8 cellular contexts compared by ENCODE assay signal in genomic region chr5:34929720-34930526, GRCh38. TPM values are rescaled to one million over a fixed set of nuclear protein-coding genes. Genes with fewer than 3 reads are reported as not detected.
A peak's percentile ranks its signal among the peaks of the same experiment; 100 is the strongest.
DNase-seq lines count a peak whose midpoint lies in the region; ATAC-seq and TF ChIP-seq lines count a peak whose summit lies in the region.

No MANE protein-coding gene starts in this region.

- no peak for TF ChIP-seq EP300 in esophagus muscularis mucosa (IDR thresholded peaks at IDR 0.05)

- no peaks in the 10 kb centered on the region for H3K9me3 ChIP-seq in esophagus muscularis mucosa

- WGBS in esophagus muscularis mucosa, result under 1% methylated on average over 22 of the region's 71 CpGs

- peak; percentile 71 for ATAC-seq in GM21529 (IDR thresholded peaks at IDR 0.05; ENCODE audit: unreplicated experiment)

- peak; percentile 92 for DNase-seq in DMS53 (lab: John Stamatoyannopoulos, UW)
- DNase-seq in HuH-7.5 (ENCODE audit: low spot score), result peak; percentile 88
- peak; percentile 83 to 86 for DNase-seq in activated T-cell treated with anti-CD3 and anti-CD28 coated beads, Interleukin-2, amount 50 U/mL, for 48 hours
- peak; percentile 95 for DNase-seq in esophagus muscularis mucosa (ENCODE audit: extremely low spot score)
- peak; percentile 87 for DNase-seq in myocyte (ENCODE audit: low read depth)
- DNase-seq in stimulated activated CD8-positive, alpha-beta memory T cell treated with anti-CD3 and anti-CD28 coated beads, Interleukin-7, amount 100 ng/mL, for 48 hours (ENCODE audit: extremely low read depth in 1 of 2, low read depth in 1 of 2), result peak; percentile 62 to 71

- H3K27me3 ChIP-seq in esophagus muscularis mucosa, result no peaks in the 10 kb centered on the region

- peak overlapping the region; percentile 87 to 97 (median 94) for H3K4me3 ChIP-seq in esophagus muscularis mucosa

- intact Hi-C loops in esophagus muscularis mucosa (cut with DNase I), result loop anchor here (10.0 kb wide), 1 partner anchor 925 kb away; the partner anchor contains the start of gene AMACR

- no peak for TF ChIP-seq CTCF in esophagus muscularis mucosa (IDR thresholded peaks at IDR 0.05)

- TF ChIP-seq POLR2A in esophagus muscularis mucosa (IDR thresholded peaks at IDR 0.05; ENCODE audit: low read depth), result no peak

- peak overlapping the region; percentile 96 to 98 (median 98) for H3K27ac ChIP-seq in esophagus muscularis mucosa (replicated peaks in 1 of 4)

- peaks cover 20 to 35% (median 30%) of the 10 kb centered on the region in 4 donors for H3K4me1 ChIP-seq in esophagus muscularis mucosa

- H3K36me3 ChIP-seq in esophagus muscularis mucosa, result peaks cover 6 to 31% (median 24%) of the 10 kb centered on the region in 4 donors

TF ChIP-seq in PFSK-1, 5 proteins besides CTCF, POLR2A, EP300 and RAD21:
- TF ChIP-seq SIN3A (IDR thresholded peaks at IDR 0.05; ENCODE audit: borderline replicate concordance, insufficient read depth, low read length) (no peak), POLR2AphosphoS5 (IDR thresholded peaks at IDR 0.05; ENCODE audit: low read depth, low read length) (0 out of 2 replicates have a peak, but pooled peaks have one; percentile 22)

RNA-seq across cellular contexts. Expression of gene DNAJC21, which starts 0.6 kb away (rescaled TPM):
- polyA plus RNA-seq in PFSK-1 (2012; ENCODE audit: insufficient read length, low read depth), result 29.6 TPM
- total RNA-seq in esophagus muscularis mucosa, result 10 to 100 TPM; 54.5 to 85.6 (median 61.5) TPM
- 31.9 and 37.8 TPM in 2 replicates for total RNA-seq in myocyte
- 20.7 TPM for polyA plus RNA-seq in myocyte (2012)

RNA-seq across cellular contexts. Expression of gene BRIX1, which starts 14.4 kb away (rescaled TPM):
- 64.1 TPM for polyA plus RNA-seq in PFSK-1 (2012; ENCODE audit: insufficient read length, low read depth)
- total RNA-seq in esophagus muscularis mucosa, result 10 to 100 TPM; 18.4 to 31.8 (median 19.8) TPM
- total RNA-seq in myocyte, result 21.3 and 22.6 TPM in 2 replicates
- 9.6 TPM for polyA plus RNA-seq in myocyte (2012)

RNA-seq across cellular contexts. Expression of gene RAD1, which starts 14.6 kb away (rescaled TPM):
- polyA plus RNA-seq in PFSK-1 (2012; ENCODE audit: insufficient read length, low read depth), result 19.5 TPM
- 10 to 100 TPM; 22.5 to 62.1 (median 39.6) TPM for total RNA-seq in esophagus muscularis mucosa
- total RNA-seq in myocyte, result 19.2 and 21.4 TPM in 2 replicates
- polyA plus RNA-seq in myocyte (2012), result 19.8 TPM

Comparison
In these comparisons a context has a peak if more than half of its experiments do, and no peak if none do; other contexts are left out.
1. Peak in every context shown above with its lines: DNase-seq, ATAC-seq, H3K4me3 ChIP-seq and H3K27ac ChIP-seq.